ENCODE assay signal across 25 cellular contexts in genomic region chr12:128905003-128905544, GRCh38. TPM values are rescaled to one million over a fixed set of nuclear protein-coding genes. Genes with fewer than 3 reads are reported as not detected.
DNase-seq lines count a peak whose midpoint lies in the region; ATAC-seq, FAIRE-seq and TF ChIP-seq lines count a peak whose summit lies in the region.
"Had no signal": no experiment of that assay in that cellular context is flagged by ENCODE, and none has a peak within 500 bp of the region (broad histone marks: within the 10 kb centered on the region; RNA-seq: fewer than 3 reads in every experiment).

No MANE protein-coding gene starts in this region.

- CTCF ChIA-PET in Panc1 (lab: Charles Lee) (no interaction called here), RWPE1 (lab: Yijun Ruan, JAX) (interaction anchor here (0.7 kb wide), 2 partner anchors 861 to 1142 kb away, joined by 3 to 5 read pairs; no protein-coding TSS in a partner anchor)

- H2AFZ ChIP-seq in hepatocyte = no peak overlapping the region
- H2AFZ ChIP-seq: GM23248 had no signal

- H3K27me3 ChIP-seq in Panc1 (ENCODE audit: control insufficient read depth, insufficient read depth, low read length) (no peaks in the 10 kb centered on the region; the same call in none of the 2 replicates), hepatocyte (no peaks in the 10 kb centered on the region)

- no peak for FAIRE-seq in HTR-8/SVneo (lab: Jason Lieb, UNC)
- FAIRE-seq: GM12891 had no signal

- H3K9me2 ChIP-seq in hepatocyte (replicated peaks; ENCODE audit: insufficient read depth) = no peaks in the 10 kb centered on the region

- in situ Hi-C loops in Panc1 (cut with HindIII; ENCODE audit: low pct_unique_long_range_greater_than_20kb, low sequenced_read_pairs) = no loop called here

- no peaks in the 10 kb centered on the region for H3K9me3 ChIP-seq in Panc1 (ENCODE audit: control insufficient read depth, insufficient read depth, low read depth, low read length)
- no peaks in the 10 kb centered on the region for H3K9me3 ChIP-seq in hepatocyte (ENCODE audit: low read depth)
- H3K9me3 ChIP-seq: HAP-1 had no signal

- BruUV-seq in Panc1 (replicated peaks; lab: Mats Ljungman, UMichigan) = no TSS peak

- WGBS in hepatocyte (ENCODE audit: low lambda C conversion rate, missing lambda C conversion rate) = 60% methylated on average over 13 of the region's 13 CpGs

- no peaks in the 10 kb centered on the region for H4K20me1 ChIP-seq in hepatocyte (ENCODE audit: insufficient read depth, poor library complexity, severe bottlenecking)

- H3K27ac ChIP-seq in Panc1 (ENCODE audit: low read length) (no peak overlapping the region), hepatocyte (peak overlapping the region; percentile 79), RWPE1 (no peak overlapping the region)
- H3K27ac ChIP-seq: GM23248, HL-60, SK-N-MC had no signal

- H3K4me1 ChIP-seq in Panc1 (ENCODE audit: control insufficient read depth, insufficient read depth, low read length) (no peaks in the 10 kb centered on the region), hepatocyte (ENCODE audit: insufficient read depth) (peaks cover 5% of the 10 kb centered on the region)
- H3K4me1 ChIP-seq: HAP-1 had no signal

- H3K4me2 ChIP-seq in hepatocyte = no peak overlapping the region

- no peak for TF ChIP-seq CTCF in Panc1 (IDR thresholded peaks at IDR 0.05)
- no peak for TF ChIP-seq CTCF in hepatocyte (IDR thresholded peaks at IDR 0.05; ENCODE audit: poor library complexity)
- no peak for TF ChIP-seq CTCF in RWPE1 (conservative IDR thresholded peaks at IDR 0.05; ENCODE audit: low read depth)

- POLR2A ChIA-PET in Panc1 (lab: Charles Lee) = no interaction called here
- POLR2A ChIA-PET in RWPE1 (lab: Yijun Ruan, JAX; ENCODE audit: low non-redundant PET) = no interaction called here

- ATAC-seq in Panc1 = no peak
- ATAC-seq in GM21367 (IDR thresholded peaks at IDR 0.05; ENCODE audit: unreplicated experiment) = no peak

- H3K36me3 ChIP-seq in Panc1 (ENCODE audit: control insufficient read depth, insufficient read depth, low read length) = no peaks in the 10 kb centered on the region
- H3K36me3 ChIP-seq in hepatocyte (replicated peaks; ENCODE audit: insufficient read depth, low read depth) = no peaks in the 10 kb centered on the region
- H3K36me3 ChIP-seq: HAP-1 had no signal

- H3K4me3 ChIP-seq in Panc1 (ENCODE audit: low read depth in 2 of 2, low read length in 2 of 2) (no peak overlapping the region), hepatocyte (no peak overlapping the region)
- H3K4me3 ChIP-seq: GM23248, HAP-1, SK-N-MC had no signal

- H3K79me2 ChIP-seq in hepatocyte = no peaks in the 10 kb centered on the region

- peak; percentile 15 for DNase-seq in Panc1 (ENCODE audit: low read depth, low spot score)
- DNase-seq in hepatocyte (ENCODE audit: low spot score) = peak; percentile 73
- peak; percentile 29 for DNase-seq in mucosa of gallbladder (ENCODE audit: low spot score)
- no peak for DNase-seq in HTR-8/SVneo (ENCODE audit: insufficient read length, low spot score)
- no peak for DNase-seq in RWPE1 (ENCODE audit: low spot score)
- DNase-seq in NCI-H187 treated with DMSO at 0.1 percent for 48 hours (lab: John Stamatoyannopoulos, UW) = no peak
- DNase-seq: CD4-positive, CD25-positive, alpha-beta regulatory T cell; DND-41; GM23248; Kasumi-1; NCI-H1694; NCI-H2081 treated with DMSO at 0.1 percent for 48 hours; NCI-H2171 treated with DMSO at 0.1 percent for 48 hours; NCI-H526; OCI-M1; Right ventricle myocardium superior had no signal

- intact Hi-C loops in Panc1 (cut with micrococcal nuclease; ENCODE audit: unreplicated experiment) = no loop called here

RNA-seq across cellular contexts. Expression of gene GLT1D1, which starts 51.8 kb away (rescaled TPM):
- total RNA-seq in Panc1 (2021; ENCODE audit: unreplicated experiment) (not detected), hepatocyte (0.92 and 1.8 TPM in 2 replicates), mucosa of gallbladder (3.3 TPM)
- not detected for polyA plus RNA-seq in Panc1 (2012; ENCODE audit: insufficient read length)
- polyA plus RNA-seq in hepatocyte = 1.1 and 1.9 TPM in 2 replicates
- total RNA-seq: A673; CD4-positive, CD25-positive, alpha-beta regulatory T cell; GM23248; HT-29; MCF 10A had no signal
- polyA plus RNA-seq: BJ, GM23248 had no signal

Comparison
In these comparisons a context has a peak if more than half of its experiments do, and no peak if none do; other contexts are left out.
1. DNase-seq: peak in Panc1 (single experiment), hepatocyte (single experiment) and mucosa of gallbladder (single experiment); none in HTR-8/SVneo (single experiment), RWPE1 (single experiment) and NCI-H187 treated with DMSO at 0.1 percent for 48 hours (single experiment).